22 cellular contexts compared by ENCODE assay signal in genomic region chr17:31442860-31443259, GRCh38. TPM values are rescaled to one million over a fixed set of nuclear protein-coding genes. Genes with fewer than 3 reads are reported as not detected.
"Had no signal": no experiment of that assay in that cellular context is flagged by ENCODE, and none has a peak within 500 bp of the region (broad histone marks: within the 10 kb centered on the region; RNA-seq: fewer than 3 reads in every experiment).

No MANE protein-coding gene starts in this region.

- H3K4me3 ChIP-seq: colonic mucosa, heart left ventricle, lower lobe of right lung, prostate gland, right atrium auricular region, stomach, thyroid gland, vagina had no signal

- DNase-seq: colonic mucosa; effector CD8-positive, alpha-beta T cell; endodermal cell; foreskin melanocyte; heart left ventricle; hippocampal formation; left colon; left ventricle myocardium superior; lower lobe of right lung; naive thymus-derived CD8-positive, alpha-beta T cell; nephron progenitor cell; nucleus accumbens; stimulated activated CD4-positive, alpha-beta T cell treated with anti-CD3 and anti-CD28 coated beads, Interleukin-2, amount 100 ng/mL, for 24 hours; stimulated activated CD4-positive, alpha-beta T cell treated with anti-CD3 and anti-CD28 coated beads, Interleukin-4, amount 100 ng/mL, for 24 hours; stimulated activated naive CD4-positive, alpha-beta T cell treated with Interleukin-2 at 50 U/mL for 16 hours; stomach; thyroid gland; trophoblast cell had no signal

RNA-seq across cellular contexts. Expression of gene RAB11FIP4, which starts 51.4 kb away (rescaled TPM):
- total RNA-seq: glomerular endothelial cell had no signal
